ENCODE assay signal across 7 cellular contexts in genomic region chr3:48016336-48016973, GRCh38. TPM values are rescaled to one million over a fixed set of nuclear protein-coding genes. Genes with fewer than 3 reads are reported as not detected.
A peak's percentile ranks its signal among the peaks of the same experiment; 100 is the strongest.
DNase-seq lines count a peak whose midpoint lies in the region; FAIRE-seq and TF ChIP-seq lines count a peak whose summit lies in the region.

MAP4 (minus strand) TSS chr3:48016416; CDS start chr3:47998860, 17,556 bp downstream.

- H3K27me3 Mint-ChIP-seq in activated naive CD8-positive, alpha-beta T cell treated with anti-CD3 and anti-CD28 coated beads for 36 hours, result no peaks in the 10 kb centered on the region

- H3K4me1 Mint-ChIP-seq in activated naive CD8-positive, alpha-beta T cell treated with anti-CD3 and anti-CD28 coated beads for 36 hours, result peaks cover 42% of the 10 kb centered on the region

- no peak within 1 kb of the TSS for H3K4me3 Mint-ChIP-seq in activated naive CD8-positive, alpha-beta T cell treated with anti-CD3 and anti-CD28 coated beads for 36 hours

- H3K27ac ChIP-seq in KOPT-K1 (ENCODE audit: low read depth, low read length, poor library complexity, severe bottlenecking), result peak within 1 kb of the TSS; percentile 32
- peak within 1 kb of the TSS; percentile 80 for H3K27ac ChIP-seq in left ventricle myocardium inferior (replicated peaks)
- H3K27ac ChIP-seq in small intestine (ENCODE audit: low read depth in 1 of 2, low read length in 1 of 2), result peak within 1 kb of the TSS; percentile 20 to 36

- peak within 1 kb of the TSS; percentile 56 for H3K4me3 ChIP-seq in left ventricle myocardium inferior
- H3K4me3 ChIP-seq in small intestine (ENCODE audit: low read depth in 1 of 2, low read length in 2 of 2), result no peak within 1 kb of the TSS

- no peak for DNase-seq in activated naive CD8-positive, alpha-beta T cell treated with anti-CD3 and anti-CD28 coated beads for 36 hours
- no peak for DNase-seq in left ventricle myocardium inferior
- DNase-seq in small intestine, result no peak
- no peak for DNase-seq in HTR-8/SVneo (ENCODE audit: insufficient read length, low spot score)
- no peak for DNase-seq in NCI-H2081 (lab: John Stamatoyannopoulos, UW)
- DNase-seq in activated CD4-positive, alpha-beta T cell treated with anti-CD3 and anti-CD28 coated beads, Interleukin-2, amount 50 U/mL, for 1 hour, result no peak

- intact Hi-C loops in left ventricle myocardium inferior (cut with micrococcal nuclease), result no loop called here

- H3K27me3 ChIP-seq in left ventricle myocardium inferior (ENCODE audit: low read depth) (no peaks in the 10 kb centered on the region), small intestine (ENCODE audit: control insufficient read depth in 2 of 2, insufficient read depth in 2 of 2, low read length in 2 of 2) (no peaks in the 10 kb centered on the region)

- FAIRE-seq in small intestine (lab: Jason Lieb, UNC), result no peak
- no peak for FAIRE-seq in HTR-8/SVneo (lab: Jason Lieb, UNC)

- H3K4me1 ChIP-seq in left ventricle myocardium inferior (peaks cover 91% of the 10 kb centered on the region), small intestine (ENCODE audit: control insufficient read depth in 2 of 2, insufficient read depth in 1 of 2, low read depth in 1 of 2, low read length in 1 of 2) (peaks cover 10 to 17% of the 10 kb centered on the region in 2 donors)

- H3K9me3 ChIP-seq in KOPT-K1 (ENCODE audit: insufficient read depth, low read length, poor library complexity, severe bottlenecking) (no peaks in the 10 kb centered on the region), left ventricle myocardium inferior (replicated peaks) (no peaks in the 10 kb centered on the region), small intestine (ENCODE audit: control insufficient read depth, low read depth) (no peaks in the 10 kb centered on the region)

- peaks cover 7% of the 10 kb centered on the region for H3K36me3 Mint-ChIP-seq in activated naive CD8-positive, alpha-beta T cell treated with anti-CD3 and anti-CD28 coated beads for 36 hours

- TF ChIP-seq CTCF in left ventricle myocardium inferior (IDR thresholded peaks at IDR 0.05; ENCODE audit: borderline replicate concordance), result no peak

- H3K9me3 Mint-ChIP-seq in activated naive CD8-positive, alpha-beta T cell treated with anti-CD3 and anti-CD28 coated beads for 36 hours, result no peaks in the 10 kb centered on the region

- 58 to 68% (median 58%) methylated on average over 4 of the region's 4 CpGs for WGBS in small intestine, 3 donors

- H3K27ac Mint-ChIP-seq in activated naive CD8-positive, alpha-beta T cell treated with anti-CD3 and anti-CD28 coated beads for 36 hours, result peak within 1 kb of the TSS; percentile 61

- no peaks in the 10 kb centered on the region for H3K36me3 ChIP-seq in KOPT-K1 (ENCODE audit: insufficient read depth, low read length)
- H3K36me3 ChIP-seq in left ventricle myocardium inferior, result no peaks in the 10 kb centered on the region
- no peaks in the 10 kb centered on the region for H3K36me3 ChIP-seq in small intestine (ENCODE audit: control insufficient read depth in 2 of 2, insufficient read depth in 2 of 2, low read length in 2 of 2)

RNA-seq across cellular contexts. Expression of gene MAP4, which starts in this region (rescaled TPM):
- 10 to 100 TPM; 95.2 to 96.7 TPM for total RNA-seq in activated naive CD8-positive, alpha-beta T cell treated with anti-CD3 and anti-CD28 coated beads for 36 hours
- total RNA-seq in left ventricle myocardium inferior, result 662 TPM
- 10 to 100 TPM; 30.0 to 74.2 (median 37.1) TPM for polyA plus RNA-seq in small intestine

Comparison
In these comparisons a context has a peak if more than half of its experiments do, and no peak if none do; other contexts are left out.
1. H3K27ac ChIP-seq: peak in every context shown above with its lines; median percentile 80 in left ventricle myocardium inferior; 32 in KOPT-K1; 28 in small intestine.